8 cellular contexts compared by ENCODE assay signal in genomic region chr7:13990984-13991790, GRCh38. TPM values are rescaled to one million over a fixed set of nuclear protein-coding genes. Genes with fewer than 3 reads are reported as not detected.
DNase-seq lines count a peak whose midpoint lies in the region; ATAC-seq and TF ChIP-seq lines count a peak whose summit lies in the region.

No MANE protein-coding gene starts in this region.

- H3K9me3 Mint-ChIP-seq in endothelial cell (ENCODE audit: unreplicated experiment) (no peaks in the 10 kb centered on the region), memory B cell (peaks cover under 1% of the 10 kb centered on the region)

- H3K4me1 Mint-ChIP-seq in endothelial cell (ENCODE audit: unreplicated experiment) (peaks cover 4% of the 10 kb centered on the region), memory B cell (no peaks in the 10 kb centered on the region)

- peak; percentile 97 for DNase-seq in AG10803 (ENCODE audit: low read depth)
- peak; percentile 95 for DNase-seq in NCI-H82 (lab: John Stamatoyannopoulos, UW)
- DNase-seq in activated CD8-positive, alpha-beta memory T cell treated with anti-CD3 and anti-CD28 coated beads for 24 hours: peak; percentile 83
- peak; percentile 95 for DNase-seq in endothelial cell (ENCODE audit: low spot score)
- DNase-seq in memory B cell (ENCODE audit: low spot score in 2 of 2): no peak
- DNase-seq in stimulated activated CD4-positive, alpha-beta T cell treated with anti-CD3 and anti-CD28 coated beads, TNF-alpha, amount 100 ng/mL, for 4 hours (ENCODE audit: low read depth in 3 of 3): peak in 2 of 3 experiments; percentile 21 to 44

- peak overlapping the region; percentile 82 for H3K4me3 ChIP-seq in AG10803 (ENCODE audit: low read length)

- ATAC-seq in GM19043 (IDR thresholded peaks at IDR 0.05; ENCODE audit: low read depth, unreplicated experiment) (peak; percentile 52), HG03521 (IDR thresholded peaks at IDR 0.05; ENCODE audit: unreplicated experiment) (peak; percentile 71), memory B cell (ENCODE audit: low read depth) (peak; percentile 33)

- peak; percentile 9; the same call in 1 of the 2 replicates for TF ChIP-seq CTCF in AG10803 (conservative IDR thresholded peaks at IDR 0.05; ENCODE audit: low read length)
- TF ChIP-seq CTCF in endothelial cell (IDR thresholded peaks at IDR 0.05; ENCODE audit: unreplicated experiment): no peak

- H3K4me3 Mint-ChIP-seq in endothelial cell (ENCODE audit: unreplicated experiment) (no peak overlapping the region), memory B cell (no peak overlapping the region)

- H3K27ac Mint-ChIP-seq in endothelial cell (ENCODE audit: unreplicated experiment) (no peak overlapping the region), memory B cell (no peak overlapping the region)

- no peaks in the 10 kb centered on the region for H3K36me3 Mint-ChIP-seq in endothelial cell (ENCODE audit: low read depth, unreplicated experiment)
- no peaks in the 10 kb centered on the region for H3K36me3 Mint-ChIP-seq in memory B cell

- H3K27me3 Mint-ChIP-seq in endothelial cell (ENCODE audit: unreplicated experiment) (peaks cover 1% of the 10 kb centered on the region), memory B cell (peaks cover 1% of the 10 kb centered on the region)

RNA-seq across cellular contexts. Expression of gene ETV1, which starts 1.7 kb away (rescaled TPM):
- total RNA-seq in endothelial cell (ENCODE audit: unreplicated experiment): 18.2 TPM

Comparison
In these comparisons a context has a peak if more than half of its experiments do, and no peak if none do; other contexts are left out.
1. DNase-seq: peak in AG10803 (single experiment), NCI-H82 (single experiment), activated CD8-positive, alpha-beta memory T cell treated with anti-CD3 and anti-CD28 coated beads for 24 hours (single experiment), endothelial cell (single experiment) and stimulated activated CD4-positive, alpha-beta T cell treated with anti-CD3 and anti-CD28 coated beads, TNF-alpha, amount 100 ng/mL, for 4 hours (2 of 3); none in memory B cell (0 of 2).
2. Peak in every context shown above with its lines, with median percentiles within 50 percentile points of each other: ATAC-seq.